ENCODE assay signal across 17 cellular contexts in the genomic region with DNA sequence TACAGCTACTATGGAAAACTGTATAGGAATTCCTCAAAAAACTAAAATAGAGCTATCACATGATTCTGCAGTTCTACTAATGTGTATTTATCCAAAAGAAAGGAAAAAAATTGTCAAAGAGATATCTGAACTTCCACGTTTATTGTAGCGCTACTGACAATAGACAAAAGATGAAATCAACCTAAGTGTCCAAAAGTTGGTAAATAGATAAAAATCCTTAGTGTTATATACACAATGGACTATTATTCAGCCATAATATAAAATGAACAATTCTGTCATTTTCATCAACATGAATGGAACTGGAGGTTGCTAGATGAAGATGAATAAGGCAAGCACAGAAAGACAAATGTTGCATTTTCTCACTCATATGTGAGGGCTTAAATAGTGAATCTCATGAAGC.
"Had no signal": no experiment of that assay in that cellular context is flagged by ENCODE, and none has a peak within 500 bp of the region (broad histone marks: within the 10 kb centered on the region; RNA-seq: fewer than 3 reads in every experiment).

No MANE protein-coding gene starts in this region.

- DNase-seq: foreskin keratinocyte; glutamatergic neuron; left cardiac atrium; left ventricle myocardium inferior; lower lobe of right lung; mesenchymal stem cell; naive B cell; occipital lobe; pancreas; sigmoid colon; stimulated activated CD4-positive, alpha-beta T cell treated with anti-CD3 and anti-CD28 coated beads, Interleukin-2, amount 100 ng/mL, for 24 hours; stimulated activated CD4-positive, alpha-beta T cell treated with anti-CD3 and anti-CD28 coated beads, Interleukin-4, amount 100 ng/mL, for 4 hours; stimulated activated naive B cell treated with anti-CD40 and anti-IgM and Interleukin-4, amounts not matched to agents 10 μg/mL and 1 μg/mL and 100 μg/mL, for 72 hours; stimulated activated naive CD8-positive, alpha-beta T cell treated with anti-CD3 and anti-CD28 coated beads, Interleukin-15, amount 100 ng/mL, for 72 hours; thyroid gland had no signal

- H3K27ac ChIP-seq: foreskin keratinocyte, left ventricle myocardium inferior, lower lobe of right lung, pancreas, right atrium auricular region, sigmoid colon, skin epidermis, thyroid gland had no signal
